In the genomic region with DNA sequence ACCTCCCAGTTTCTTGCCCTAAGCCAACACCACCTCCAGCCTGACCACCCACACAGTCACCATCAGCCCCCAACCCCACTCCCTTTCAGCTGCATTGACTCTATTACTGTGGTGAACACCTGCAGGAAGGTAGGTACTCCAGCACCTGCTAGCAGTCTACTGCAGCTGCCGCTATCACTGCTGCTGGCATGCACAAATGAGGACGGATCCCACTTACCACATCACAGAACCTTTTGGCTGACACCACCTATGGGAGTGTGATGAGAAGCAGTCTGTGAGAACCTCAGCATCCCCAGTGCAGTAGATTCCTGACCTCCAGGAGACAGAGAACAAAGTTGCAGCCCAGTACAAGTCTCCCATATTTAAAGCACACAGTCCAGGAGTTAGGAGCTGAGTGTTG, we compare ENCODE assay signal across 23 cellular contexts.
"Had no signal": no experiment of that assay in that cellular context is flagged by ENCODE, and none has a peak within 500 bp of the region (broad histone marks: within the 10 kb centered on the region; RNA-seq: fewer than 3 reads in every experiment).

No MANE protein-coding gene starts in this region.

- H3K36me3 ChIP-seq: Peyer's patch, SJCRH30 had no signal

- H3K9me3 ChIP-seq: Peyer's patch, SJCRH30 had no signal

- H3K27me3 ChIP-seq: Peyer's patch, SJCRH30 had no signal

- H3K4me1 ChIP-seq: Peyer's patch, SJCRH30 had no signal

- H2AFZ ChIP-seq: PC-9 had no signal

- H3K4me2 ChIP-seq: KMS-11, PC-9 had no signal

- ATAC-seq: K562, Right ventricle myocardium inferior, SK-N-SH treated with all-trans-retinoic acid at 6 μM for 48 hours had no signal

- DNase-seq: Kasumi-1; MM.1S; NCI-H1092 treated with DMSO at 0.1 percent for 48 hours; NCI-H1436; NCI-H187; NCI-H2029; NCI-H2081 treated with DMSO at 0.1 percent for 48 hours; NCI-H2171; NCI-H226; NCI-H446; NCI-H510A; NCI-H524 treated with DMSO at 0.1 percent for 48 hours; NCI-H69; NCI-H774; NK-92 treated with Interleukin-12 subunit alpha and Interleukin-12 subunit beta, amount 100 ng/mL, for 24 hours; PC-9; Peyer's patch; SHP77 treated with DMSO at 0.1 percent for 48 hours; SJCRH30 had no signal

- H3K27ac ChIP-seq: KMS-11, PC-9, Peyer's patch, SJCRH30 had no signal

- H3K9ac ChIP-seq: KMS-11 had no signal

- FAIRE-seq: K562 had no signal

- H3K4me3 ChIP-seq: K562, PC-9, Peyer's patch, SJCRH30 had no signal
